Comparison of ENCODE assay signal across 22 cellular contexts in genomic region chr2:169765523-169765922, GRCh38. TPM values are rescaled to one million over a fixed set of nuclear protein-coding genes. Genes with fewer than 3 reads are reported as not detected.
DNase-seq lines count a peak whose midpoint lies in the region; ATAC-seq and TF ChIP-seq lines count a peak whose summit lies in the region.
"Had no signal": no experiment of that assay in that cellular context is flagged by ENCODE, and none has a peak within 500 bp of the region (broad histone marks: within the 10 kb centered on the region; RNA-seq: fewer than 3 reads in every experiment).

No MANE protein-coding gene starts in this region.

- ATAC-seq in left ventricle myocardium superior, result no peak
- ATAC-seq in GM18858 (IDR thresholded peaks at IDR 0.05; ENCODE audit: unreplicated experiment), result no peak
- no peak for ATAC-seq in GM21423 (IDR thresholded peaks at IDR 0.05; ENCODE audit: unreplicated experiment)
- ATAC-seq: activated CD8-positive, alpha-beta memory T cell treated with anti-CD3 and anti-CD28 coated beads, Interleukin-2, amount 10 ng/mL, durations not matched to agents 7 days and 5 days; heart left ventricle had no signal

- POLR2A ChIA-PET in activated CD4-positive, alpha-beta memory T cell treated with anti-CD3 and anti-CD28 coated beads for 36 hours (lab: Charles Lee), result no interaction called here

- no peak overlapping the region for H3K27ac ChIP-seq in brain microvascular endothelial cell
- H3K27ac ChIP-seq: heart left ventricle had no signal

- H3K4me3 Mint-ChIP-seq in activated CD4-positive, alpha-beta memory T cell treated with anti-CD3 and anti-CD28 coated beads for 36 hours, result no peak overlapping the region
- H3K4me3 Mint-ChIP-seq: activated CD8-positive, alpha-beta memory T cell treated with anti-CD3 and anti-CD28 coated beads, Interleukin-2, amount 10 ng/mL, durations not matched to agents 7 days and 5 days; B cell; nephron had no signal

- intact Hi-C loops in activated CD4-positive, alpha-beta memory T cell treated with anti-CD3 and anti-CD28 coated beads for 36 hours (cut with micrococcal nuclease), result no loop called here
- intact Hi-C loops in left ventricle myocardium superior (cut with micrococcal nuclease), result no loop called here

- peaks cover 12% of the 10 kb centered on the region for H3K27me3 Mint-ChIP-seq in activated CD4-positive, alpha-beta memory T cell treated with anti-CD3 and anti-CD28 coated beads for 36 hours

- TF ChIP-seq CTCF in brain microvascular endothelial cell (IDR thresholded peaks at IDR 0.05; ENCODE audit: low read depth, low read length, missing control alignments), result no peak

- in situ Hi-C loops in brain microvascular endothelial cell (cut with HindIII; ENCODE audit: low pct_ligation_motif_present, low sequenced_read_pairs), result no loop called here

- H3K27me3 ChIP-seq in brain microvascular endothelial cell (replicated peaks), result peaks cover 5% of the 10 kb centered on the region

- H3K36me3 ChIP-seq in brain microvascular endothelial cell (replicated peaks), result no peaks in the 10 kb centered on the region
- H3K36me3 ChIP-seq: heart left ventricle had no signal

- H3K36me3 Mint-ChIP-seq in activated CD4-positive, alpha-beta memory T cell treated with anti-CD3 and anti-CD28 coated beads for 36 hours, result no peaks in the 10 kb centered on the region

- DNase-seq in ELR (ENCODE audit: low read depth) (peak; percentile 40), NCI-H2171 (lab: John Stamatoyannopoulos, UW) (peak; percentile 5), brain microvascular endothelial cell (peak; percentile 43), iris pigment epithelial cell (ENCODE audit: low read depth) (peak; percentile 75), left ventricle myocardium superior (no peak)
- no peak for DNase-seq in activated CD4-positive, alpha-beta memory T cell treated with anti-CD3 and anti-CD28 coated beads for 36 hours
- DNase-seq: activated CD4-positive, CD25-positive, alpha-beta regulatory T cell treated with anti-CD3 and anti-CD28 coated beads, Interleukin-2, amount 50 U/mL, for 72 hours; activated CD8-positive, alpha-beta memory T cell treated with anti-CD3 and anti-CD28 coated beads, Interleukin-2, amount 10 ng/mL, durations not matched to agents 7 days and 5 days; amygdala; erythroblast; heart left ventricle; Karpas-422; mesendoderm; NCI-H146; NCI-H345; SIG-M5; stimulated activated CD4-positive, alpha-beta T cell treated with anti-CD3 and anti-CD28 coated beads, Interleukin-12 subunit alpha, Interleukin-12 subunit beta, amount 100 ng/mL, for 4 hours; T1000 had no signal

- H3K27ac Mint-ChIP-seq in activated CD4-positive, alpha-beta memory T cell treated with anti-CD3 and anti-CD28 coated beads for 36 hours, result no peak overlapping the region
- H3K27ac Mint-ChIP-seq: activated CD8-positive, alpha-beta memory T cell treated with anti-CD3 and anti-CD28 coated beads, Interleukin-2, amount 10 ng/mL, durations not matched to agents 7 days and 5 days; B cell; nephron had no signal

- H3K9me3 Mint-ChIP-seq in activated CD4-positive, alpha-beta memory T cell treated with anti-CD3 and anti-CD28 coated beads for 36 hours, result no peaks in the 10 kb centered on the region

- CTCF ChIA-PET in activated CD4-positive, alpha-beta memory T cell treated with anti-CD3 and anti-CD28 coated beads for 36 hours (lab: Charles Lee), result no interaction called here

- H3K4me1 Mint-ChIP-seq in activated CD4-positive, alpha-beta memory T cell treated with anti-CD3 and anti-CD28 coated beads for 36 hours (ENCODE audit: low read depth), result peaks cover 11% of the 10 kb centered on the region
- H3K4me1 Mint-ChIP-seq: nephron had no signal

- H3K4me3 ChIP-seq in brain microvascular endothelial cell (ENCODE audit: low read depth, low read length), result no peak overlapping the region
- H3K4me3 ChIP-seq: heart left ventricle had no signal

RNA-seq across cellular contexts. Expression of gene KLHL23, which starts 31.9 kb away (rescaled TPM):
- total RNA-seq in activated CD4-positive, alpha-beta memory T cell treated with anti-CD3 and anti-CD28 coated beads for 36 hours, result 1 to 10 TPM; 3.1 to 3.9 TPM
- total RNA-seq in left ventricle myocardium superior, result 23.0 TPM

RNA-seq across cellular contexts. Expression of gene SSB, which starts 33.1 kb away (rescaled TPM):
- total RNA-seq in activated CD4-positive, alpha-beta memory T cell treated with anti-CD3 and anti-CD28 coated beads for 36 hours, result 100 to 1,000 TPM; 112 to 120 TPM
- total RNA-seq in left ventricle myocardium superior, result 54.8 TPM

RNA-seq across cellular contexts. Expression of gene METTL5, which starts 59.2 kb away (rescaled TPM):
- total RNA-seq in activated CD4-positive, alpha-beta memory T cell treated with anti-CD3 and anti-CD28 coated beads for 36 hours, result 100 to 1,000 TPM; 109 to 110 TPM
- 67.8 TPM for total RNA-seq in left ventricle myocardium superior

Comparison
In these comparisons a context has a peak if more than half of its experiments do, and no peak if none do; other contexts are left out.
1. DNase-seq: peak in ELR (single experiment), NCI-H2171 (single experiment), brain microvascular endothelial cell (single experiment) and iris pigment epithelial cell (single experiment); none in activated CD4-positive, alpha-beta memory T cell treated with anti-CD3 and anti-CD28 coated beads for 36 hours (single experiment) and left ventricle myocardium superior (single experiment).